8 cellular contexts compared by ENCODE assay signal in genomic region chr17:8223356-8224063, GRCh38. TPM values are rescaled to one million over a fixed set of nuclear protein-coding genes. Genes with fewer than 3 reads are reported as not detected.
DNase-seq lines count a peak whose midpoint lies in the region; ATAC-seq, FAIRE-seq and TF ChIP-seq lines count a peak whose summit lies in the region.

No MANE protein-coding gene starts in this region.

- DNase-seq in AG04449 (ENCODE audit: low read depth, low spot score) (no peak), GM18507 (ENCODE audit: extremely low spot score, insufficient read length, low read depth) (no peak), NCI-H128 (lab: John Stamatoyannopoulos, UW; ENCODE audit: unreplicated experiment) (peak; percentile 34), choroid plexus epithelial cell (ENCODE audit: low read depth) (peak; percentile 52), HepG2 (ENCODE audit: low spot score) (peak; percentile 79)
- peak; percentile 15 to 43 for DNase-seq in stimulated activated CD8-positive, alpha-beta memory T cell treated with anti-CD3 and anti-CD28 coated beads, Interleukin-7, amount 100 ng/mL, for 4 hours (ENCODE audit: low read depth in 2 of 2)

- H3K27me3 ChIP-seq in HepG2 (ENCODE audit: control insufficient read depth in 1 of 2, insufficient read depth in 2 of 2, low read length in 2 of 2) = no peaks in the 10 kb centered on the region; a peak in 1 of 5 replicates

- H3K4me2 ChIP-seq in HepG2 (ENCODE audit: low read depth, low read length) = peak overlapping the region; percentile 95

- no peak for TF ChIP-seq CTCF in AG04449 (IDR thresholded peaks at IDR 0.05; ENCODE audit: insufficient read depth, low read length, missing control alignments)
- no peak for TF ChIP-seq CTCF in WI38 (IDR thresholded peaks at IDR 0.05; ENCODE audit: low read depth, low read length)
- TF ChIP-seq CTCF in choroid plexus epithelial cell (conservative IDR thresholded peaks at IDR 0.05; ENCODE audit: low read depth, low read length) = peak; percentile 41
- peak; percentile 87 for TF ChIP-seq CTCF in HepG2 (CRISPR knock-in tag; IDR thresholded peaks at IDR 0.05)

- intact Hi-C loops in HepG2 (cut with micrococcal nuclease; ENCODE audit: unreplicated experiment) = loop anchor here (1.0 to 5.0 kb wide), 2 partner anchors 77 to 154 kb away; partner anchors contain the start of gene KRABD2

- in situ Hi-C loops in HepG2 (cut with HindIII; ENCODE audit: extremely low pct_ligation_motif_present, low pct_unique_long_range_greater_than_20kb) = loop anchor here (5.0 kb wide), 2 partner anchors 36 to 79 kb away; no protein-coding TSS in a partner anchor

- ATAC-seq in HepG2 = peak; percentile 62
- no peak for ATAC-seq in GM18858 (IDR thresholded peaks at IDR 0.05; ENCODE audit: unreplicated experiment)

- H2AFZ ChIP-seq in HepG2 (ENCODE audit: low read length) = no peak overlapping the region

- CTCF ChIA-PET in AG04449 (lab: Yijun Ruan, JAX) (interaction anchor here (0.9 to 4.6 kb wide), 12 partner anchors 23 to 166 kb away, joined by 3 to 21 read pairs (median 4); partner anchors contain the start of genes ALOXE3, PFAS and SLC25A35), HepG2 (lab: Yijun Ruan, JAX; ENCODE audit: low intra/inter-chr PET ratio, low total read pairs) (interaction anchor here (0.7 kb wide), 1 partner anchor 77 kb away, joined by 3 read pairs; no protein-coding TSS in a partner anchor)

- peak overlapping the region; percentile 91 for H3K27ac ChIP-seq in HepG2 (ENCODE audit: extremely low read length, insufficient read depth, low read length)

- H3K4me3 ChIP-seq in AG04449 (ENCODE audit: low read depth, low read length) (peak overlapping the region; percentile 89), WI38 (ENCODE audit: low read depth, low read length) (peak overlapping the region; percentile 69), choroid plexus epithelial cell (ENCODE audit: low read depth, low read length) (peak overlapping the region; percentile 77), HepG2 (replicated peaks in 1 of 3; ENCODE audit: insufficient read depth in 1 of 3, low read depth in 2 of 3, low read length in 3 of 3) (peak overlapping the region; percentile 69 to 85 (median 70))

- WGBS in HepG2 (ENCODE audit: low lambda C conversion rate) = 3% methylated on average over 11 of the region's 27 CpGs

- H3K79me2 ChIP-seq in HepG2 (ENCODE audit: insufficient read depth, low read length) = no peaks in the 10 kb centered on the region

- TF ChIP-seq POLR2A in HepG2 (IDR thresholded peaks at IDR 0.05; ENCODE audit: insufficient read depth in 1 of 2, low read depth in 2 of 2, low read length in 2 of 2) = peak; percentile 26 to 58; a peak in 3 of 4 replicates

- H3K4me1 ChIP-seq in HepG2 (ENCODE audit: insufficient read depth, low read length) = peaks cover 26% of the 10 kb centered on the region

- H4K20me1 ChIP-seq in HepG2 (ENCODE audit: insufficient read depth, low read length) = peaks cover 4% of the 10 kb centered on the region; the same call in 1 of the 2 replicates

- H3K9me3 ChIP-seq in HepG2 (ENCODE audit: low read length) = no peaks in the 10 kb centered on the region

- peak overlapping the region; percentile 80 for H3K9ac ChIP-seq in HepG2 (ENCODE audit: insufficient read depth, low read depth, low read length)

- H3K36me3 ChIP-seq in HepG2 (replicated peaks in 1 of 2; ENCODE audit: control insufficient read depth in 1 of 2, insufficient read depth in 2 of 2, low read length in 2 of 2) = peaks cover 5 to 15% of the 10 kb centered on the region in 2 experiments; a peak in 4 of 5 replicates

- BruUV-seq in HepG2 (replicated peaks; lab: Mats Ljungman, UMichigan) = TSS peak; percentile 84

- FAIRE-seq in GM18507 (lab: Jason Lieb, UNC) (peak; percentile 41), HepG2 (lab: Jason Lieb, UNC) (peak; percentile 79)

- no peak; the same call in 1 of the 2 replicates for TF ChIP-seq RAD21 in HepG2 (CRISPR knock-in tag; IDR thresholded peaks at IDR 0.05)

- TF ChIP-seq EP300 in HepG2 (IDR thresholded peaks at IDR 0.05; ENCODE audit: low read depth in 2 of 2, low read length in 2 of 2) = no peak
- TF ChIP-seq EP300 in HepG2 (CRISPR knock-in tag; IDR thresholded peaks at IDR 0.05; ENCODE audit: borderline replicate concordance) = no peak

- POLR2A ChIA-PET in AG04449 (lab: Yijun Ruan, JAX) = interaction anchor here (1.0 to 3.9 kb wide), 5 partner anchors 13 to 67 kb away, joined by 3 to 29 read pairs (median 5); partner anchors contain the start of genes AURKB and BORCS6
- POLR2A ChIA-PET in HepG2 (lab: Yijun Ruan, JAX) = interaction anchor here (0.7 to 7.7 kb wide), 26 partner anchors 12 to 821 kb away, joined by 3 to 111 read pairs (median 5); partner anchors contain the start of genes AURKB, BORCS6, CTC1 and KRABD2

RNA-seq across cellular contexts. Expression of gene AURKB, which starts 13.1 kb away (rescaled TPM):
- total RNA-seq in HepG2 (2016; rRNA removed; fragmentation: Illumina TruSeq; extraction: Trizol) = 67.7 and 75.3 TPM in 2 replicates
- 35.3 and 36.5 TPM in 2 replicates for total RNA-seq in HepG2 (2016; cell fraction: cytosol; rRNA removed; fragmentation: Illumina TruSeq; extraction: Trizol; ENCODE audit: low read depth)
- total RNA-seq in HepG2 (2016; cell fraction: insoluble cytoplasmic fraction; rRNA removed; fragmentation: Illumina TruSeq; extraction: Trizol) = 56.7 and 73.3 TPM in 2 replicates
- 32.1 and 37.8 TPM in 2 replicates for total RNA-seq in HepG2 (2016; cell fraction: membrane; rRNA removed; fragmentation: Illumina TruSeq; extraction: Trizol)
- 41.9 and 49.2 TPM in 2 replicates for total RNA-seq in HepG2 (2016; cell fraction: nucleus; rRNA removed; fragmentation: Illumina TruSeq; extraction: Trizol)
- polyA plus RNA-seq in HepG2 (2011; rRNA removed) = 21.8 and 29.5 TPM in 2 replicates
- 13.9 and 23.3 TPM in 2 replicates for polyA plus RNA-seq in HepG2 (2011; cell fraction: cytosol; rRNA removed)
- polyA plus RNA-seq in HepG2 (2011; cell fraction: nucleus; rRNA removed) = 85.7 and 130 TPM in 2 replicates
- polyA plus RNA-seq in HepG2 (2012) = 28.3 and 50.5 TPM in 2 replicates
- 34.3 and 37.3 TPM in 2 replicates for polyA plus RNA-seq in HepG2 (2016; cell fraction: cytosol; fragmentation: Illumina TruSeq; extraction: Trizol; ENCODE audit: low read depth)
- 64.2 and 89.6 TPM in 2 replicates for polyA plus RNA-seq in HepG2 (2016; cell fraction: insoluble cytoplasmic fraction; fragmentation: Illumina TruSeq; extraction: Trizol; ENCODE audit: low read depth)
- 33.8 and 35.0 TPM in 2 replicates for polyA plus RNA-seq in HepG2 (2016; cell fraction: membrane; fragmentation: Illumina TruSeq; extraction: Trizol; ENCODE audit: low read depth)
- polyA plus RNA-seq in HepG2 (2016; cell fraction: nucleus; fragmentation: Illumina TruSeq; extraction: Trizol; ENCODE audit: insufficient read depth, low read depth) = 113 and 123 TPM in 2 replicates
- 58.9 and 154 TPM in 2 replicates for polyA minus RNA-seq in HepG2 (2011; rRNA and poly(A)+ RNA removed; ENCODE audit: low replicate concordance)
- 9.3 and 12.4 TPM in 2 replicates for polyA minus RNA-seq in HepG2 (2011; cell fraction: cytosol; rRNA and poly(A)+ RNA removed)
- 39.9 and 62.1 TPM in 2 replicates for polyA minus RNA-seq in HepG2 (2011; cell fraction: nucleus; rRNA and poly(A)+ RNA removed)

RNA-seq across cellular contexts. Expression of gene CTC1, which starts 24.3 kb away (rescaled TPM):
- 5.4 and 7.2 TPM in 2 replicates for total RNA-seq in HepG2 (2016; rRNA removed; fragmentation: Illumina TruSeq; extraction: Trizol)
- total RNA-seq in HepG2 (2016; cell fraction: cytosol; rRNA removed; fragmentation: Illumina TruSeq; extraction: Trizol; ENCODE audit: low read depth) = 1.7 and 2.9 TPM in 2 replicates
- 4.3 and 7.4 TPM in 2 replicates for total RNA-seq in HepG2 (2016; cell fraction: insoluble cytoplasmic fraction; rRNA removed; fragmentation: Illumina TruSeq; extraction: Trizol)
- 1.3 and 3.2 TPM in 2 replicates for total RNA-seq in HepG2 (2016; cell fraction: membrane; rRNA removed; fragmentation: Illumina TruSeq; extraction: Trizol)
- 12.4 and 13.3 TPM in 2 replicates for total RNA-seq in HepG2 (2016; cell fraction: nucleus; rRNA removed; fragmentation: Illumina TruSeq; extraction: Trizol)
- polyA plus RNA-seq in HepG2 (2011; rRNA removed) = 18.9 and 22.0 TPM in 2 replicates
- 4.5 and 5.5 TPM in 2 replicates for polyA plus RNA-seq in HepG2 (2011; cell fraction: cytosol; rRNA removed)
- 144 and 158 TPM in 2 replicates for polyA plus RNA-seq in HepG2 (2011; cell fraction: nucleus; rRNA removed)
- 18.5 and 21.5 TPM in 2 replicates for polyA plus RNA-seq in HepG2 (2012)
- 0.61 and 0.67 TPM in 2 replicates for polyA plus RNA-seq in HepG2 (2016; cell fraction: cytosol; fragmentation: Illumina TruSeq; extraction: Trizol; ENCODE audit: low read depth)
- 5.3 and 5.5 TPM in 2 replicates for polyA plus RNA-seq in HepG2 (2016; cell fraction: insoluble cytoplasmic fraction; fragmentation: Illumina TruSeq; extraction: Trizol; ENCODE audit: low read depth)
- polyA plus RNA-seq in HepG2 (2016; cell fraction: membrane; fragmentation: Illumina TruSeq; extraction: Trizol; ENCODE audit: low read depth) = 0.97 and 1.4 TPM in 2 replicates
- polyA plus RNA-seq in HepG2 (2016; cell fraction: nucleus; fragmentation: Illumina TruSeq; extraction: Trizol; ENCODE audit: insufficient read depth, low read depth) = 46.8 and 52.7 TPM in 2 replicates
- polyA minus RNA-seq in HepG2 (2011; rRNA and poly(A)+ RNA removed; ENCODE audit: low replicate concordance) = 24.4 and 39.3 TPM in 2 replicates
- polyA minus RNA-seq in HepG2 (2011; cell fraction: cytosol; rRNA and poly(A)+ RNA removed) = 4.7 and 6.2 TPM in 2 replicates
- 57.3 and 73.7 TPM in 2 replicates for polyA minus RNA-seq in HepG2 (2011; cell fraction: nucleus; rRNA and poly(A)+ RNA removed)

RNA-seq across cellular contexts. Expression of gene PFAS, which starts 25.6 kb away (rescaled TPM):
- 42.8 and 58.2 TPM in 2 replicates for total RNA-seq in HepG2 (2016; rRNA removed; fragmentation: Illumina TruSeq; extraction: Trizol)
- 3.9 and 4.1 TPM in 2 replicates for total RNA-seq in HepG2 (2016; cell fraction: cytosol; rRNA removed; fragmentation: Illumina TruSeq; extraction: Trizol; ENCODE audit: low read depth)
- total RNA-seq in HepG2 (2016; cell fraction: insoluble cytoplasmic fraction; rRNA removed; fragmentation: Illumina TruSeq; extraction: Trizol) = 36.4 and 46.8 TPM in 2 replicates
- 10.3 and 10.7 TPM in 2 replicates for total RNA-seq in HepG2 (2016; cell fraction: membrane; rRNA removed; fragmentation: Illumina TruSeq; extraction: Trizol)
- total RNA-seq in HepG2 (2016; cell fraction: nucleus; rRNA removed; fragmentation: Illumina TruSeq; extraction: Trizol) = 39.8 and 46.9 TPM in 2 replicates
- 45.7 and 49.4 TPM in 2 replicates for polyA plus RNA-seq in HepG2 (2011; rRNA removed)
- polyA plus RNA-seq in HepG2 (2011; cell fraction: cytosol; rRNA removed) = 11.1 and 14.3 TPM in 2 replicates
- 242 and 334 TPM in 2 replicates for polyA plus RNA-seq in HepG2 (2011; cell fraction: nucleus; rRNA removed)
- polyA plus RNA-seq in HepG2 (2012) = 27.4 and 34.4 TPM in 2 replicates
- polyA plus RNA-seq in HepG2 (2016; cell fraction: cytosol; fragmentation: Illumina TruSeq; extraction: Trizol; ENCODE audit: low read depth) = 1.7 and 1.8 TPM in 2 replicates
- 24.1 and 31.4 TPM in 2 replicates for polyA plus RNA-seq in HepG2 (2016; cell fraction: insoluble cytoplasmic fraction; fragmentation: Illumina TruSeq; extraction: Trizol; ENCODE audit: low read depth)
- polyA plus RNA-seq in HepG2 (2016; cell fraction: membrane; fragmentation: Illumina TruSeq; extraction: Trizol; ENCODE audit: low read depth) = 4.5 and 5.1 TPM in 2 replicates
- polyA plus RNA-seq in HepG2 (2016; cell fraction: nucleus; fragmentation: Illumina TruSeq; extraction: Trizol; ENCODE audit: insufficient read depth, low read depth) = 118 and 131 TPM in 2 replicates
- polyA minus RNA-seq in HepG2 (2011; rRNA and poly(A)+ RNA removed; ENCODE audit: low replicate concordance) = 158 and 300 TPM in 2 replicates
- polyA minus RNA-seq in HepG2 (2011; cell fraction: cytosol; rRNA and poly(A)+ RNA removed) = 20.2 and 30.2 TPM in 2 replicates
- 53.2 and 63.2 TPM in 2 replicates for polyA minus RNA-seq in HepG2 (2011; cell fraction: nucleus; rRNA and poly(A)+ RNA removed)

RNA-seq across cellular contexts. Expression of gene BORCS6, which starts 33.5 kb away (rescaled TPM):
- 5.1 and 5.3 TPM in 2 replicates for total RNA-seq in HepG2 (2016; rRNA removed; fragmentation: Illumina TruSeq; extraction: Trizol)
- total RNA-seq in HepG2 (2016; cell fraction: cytosol; rRNA removed; fragmentation: Illumina TruSeq; extraction: Trizol; ENCODE audit: low read depth) = 1.3 and 1.4 TPM in 2 replicates
- total RNA-seq in HepG2 (2016; cell fraction: insoluble cytoplasmic fraction; rRNA removed; fragmentation: Illumina TruSeq; extraction: Trizol) = 4.3 and 5.3 TPM in 2 replicates
- 3.0 and 3.2 TPM in 2 replicates for total RNA-seq in HepG2 (2016; cell fraction: membrane; rRNA removed; fragmentation: Illumina TruSeq; extraction: Trizol)
- 2.1 and 2.4 TPM in 2 replicates for total RNA-seq in HepG2 (2016; cell fraction: nucleus; rRNA removed; fragmentation: Illumina TruSeq; extraction: Trizol)
- 2.0 and 3.2 TPM in 2 replicates for polyA plus RNA-seq in HepG2 (2011; rRNA removed)
- 3.3 and 3.8 TPM in 2 replicates for polyA plus RNA-seq in HepG2 (2011; cell fraction: cytosol; rRNA removed)
- polyA plus RNA-seq in HepG2 (2011; cell fraction: nucleus; rRNA removed) = 1.8 and 2.1 TPM in 2 replicates
- polyA plus RNA-seq in HepG2 (2012) = 2.9 and 3.6 TPM in 2 replicates
- polyA plus RNA-seq in HepG2 (2016; cell fraction: cytosol; fragmentation: Illumina TruSeq; extraction: Trizol; ENCODE audit: low read depth) = 1.1 TPM in 2 replicates
- polyA plus RNA-seq in HepG2 (2016; cell fraction: insoluble cytoplasmic fraction; fragmentation: Illumina TruSeq; extraction: Trizol; ENCODE audit: low read depth) = 4.1 and 5.6 TPM in 2 replicates
- 1.5 and 1.8 TPM in 2 replicates for polyA plus RNA-seq in HepG2 (2016; cell fraction: membrane; fragmentation: Illumina TruSeq; extraction: Trizol; ENCODE audit: low read depth)
- 2.6 and 2.8 TPM in 2 replicates for polyA plus RNA-seq in HepG2 (2016; cell fraction: nucleus; fragmentation: Illumina TruSeq; extraction: Trizol; ENCODE audit: insufficient read depth, low read depth)
- polyA minus RNA-seq in HepG2 (2011; rRNA and poly(A)+ RNA removed; ENCODE audit: low replicate concordance) = 6.1 and 8.3 TPM in 2 replicates
- polyA minus RNA-seq in HepG2 (2011; cell fraction: cytosol; rRNA and poly(A)+ RNA removed) = 2.1 and 3.3 TPM in 2 replicates
- 1.2 and 1.9 TPM in 2 replicates for polyA minus RNA-seq in HepG2 (2011; cell fraction: nucleus; rRNA and poly(A)+ RNA removed)

RNA-seq across cellular contexts. Expression of gene TMEM107, which starts 47.3 kb away (rescaled TPM):
- total RNA-seq in HepG2 (2016; rRNA removed; fragmentation: Illumina TruSeq; extraction: Trizol) = 3.8 and 15.3 TPM in 2 replicates
- 138 and 159 TPM in 2 replicates for total RNA-seq in HepG2 (2016; cell fraction: cytosol; rRNA removed; fragmentation: Illumina TruSeq; extraction: Trizol; ENCODE audit: low read depth)
- total RNA-seq in HepG2 (2016; cell fraction: insoluble cytoplasmic fraction; rRNA removed; fragmentation: Illumina TruSeq; extraction: Trizol) = 4.0 and 13.1 TPM in 2 replicates
- 25.0 and 29.6 TPM in 2 replicates for total RNA-seq in HepG2 (2016; cell fraction: membrane; rRNA removed; fragmentation: Illumina TruSeq; extraction: Trizol)
- total RNA-seq in HepG2 (2016; cell fraction: nucleus; rRNA removed; fragmentation: Illumina TruSeq; extraction: Trizol) = 18.7 and 21.8 TPM in 2 replicates
- polyA plus RNA-seq in HepG2 (2011; rRNA removed) = 4.5 and 7.2 TPM in 2 replicates
- polyA plus RNA-seq in HepG2 (2011; cell fraction: cytosol; rRNA removed) = 5.0 and 5.5 TPM in 2 replicates
- 3.9 and 4.3 TPM in 2 replicates for polyA plus RNA-seq in HepG2 (2011; cell fraction: nucleus; rRNA removed)
- polyA plus RNA-seq in HepG2 (2012) = 2.6 and 3.6 TPM in 2 replicates
- polyA plus RNA-seq in HepG2 (2016; cell fraction: cytosol; fragmentation: Illumina TruSeq; extraction: Trizol; ENCODE audit: low read depth) = 2.4 and 3.4 TPM in 2 replicates
- 3.4 and 3.5 TPM in 2 replicates for polyA plus RNA-seq in HepG2 (2016; cell fraction: insoluble cytoplasmic fraction; fragmentation: Illumina TruSeq; extraction: Trizol; ENCODE audit: low read depth)
- 2.1 and 3.3 TPM in 2 replicates for polyA plus RNA-seq in HepG2 (2016; cell fraction: membrane; fragmentation: Illumina TruSeq; extraction: Trizol; ENCODE audit: low read depth)
- 4.5 and 4.6 TPM in 2 replicates for polyA plus RNA-seq in HepG2 (2016; cell fraction: nucleus; fragmentation: Illumina TruSeq; extraction: Trizol; ENCODE audit: insufficient read depth, low read depth)
- polyA minus RNA-seq in HepG2 (2011; rRNA and poly(A)+ RNA removed; ENCODE audit: low replicate concordance) = 121 and 165 TPM in 2 replicates
- polyA minus RNA-seq in HepG2 (2011; cell fraction: cytosol; rRNA and poly(A)+ RNA removed) = 34.2 and 36.5 TPM in 2 replicates
- 79.1 and 96.4 TPM in 2 replicates for polyA minus RNA-seq in HepG2 (2011; cell fraction: nucleus; rRNA and poly(A)+ RNA removed)

Comparison
In these comparisons a context has a peak if more than half of its experiments do, and no peak if none do; other contexts are left out.
1. DNase-seq: peak in NCI-H128 (single experiment), choroid plexus epithelial cell (single experiment), HepG2 (single experiment) and stimulated activated CD8-positive, alpha-beta memory T cell treated with anti-CD3 and anti-CD28 coated beads, Interleukin-7, amount 100 ng/mL, for 4 hours (2 of 2); none in AG04449 (single experiment) and GM18507 (single experiment).
2. CTCF ChIP-seq: peak in choroid plexus epithelial cell (single experiment) and HepG2 (single experiment); none in AG04449 (single experiment) and WI38 (single experiment).
3. Peak in every context shown above with its lines, with median percentiles within 50 percentile points of each other: H3K4me3 ChIP-seq.